1 cellular context compared by ENCODE assay signal in genomic region chr16:11667824-11668589, GRCh38.
TF ChIP-seq lines count a peak whose summit lies in the region.

TSS of gene SNN (plus strand) at chr16:11668455. CDS start at chr16:11676060, 7,605 bp downstream.

TF ChIP-seq in WTC11, 78 proteins besides CTCF, POLR2A, EP300 and RAD21 (continued from another document):
- TF ChIP-seq, protein P1, sequence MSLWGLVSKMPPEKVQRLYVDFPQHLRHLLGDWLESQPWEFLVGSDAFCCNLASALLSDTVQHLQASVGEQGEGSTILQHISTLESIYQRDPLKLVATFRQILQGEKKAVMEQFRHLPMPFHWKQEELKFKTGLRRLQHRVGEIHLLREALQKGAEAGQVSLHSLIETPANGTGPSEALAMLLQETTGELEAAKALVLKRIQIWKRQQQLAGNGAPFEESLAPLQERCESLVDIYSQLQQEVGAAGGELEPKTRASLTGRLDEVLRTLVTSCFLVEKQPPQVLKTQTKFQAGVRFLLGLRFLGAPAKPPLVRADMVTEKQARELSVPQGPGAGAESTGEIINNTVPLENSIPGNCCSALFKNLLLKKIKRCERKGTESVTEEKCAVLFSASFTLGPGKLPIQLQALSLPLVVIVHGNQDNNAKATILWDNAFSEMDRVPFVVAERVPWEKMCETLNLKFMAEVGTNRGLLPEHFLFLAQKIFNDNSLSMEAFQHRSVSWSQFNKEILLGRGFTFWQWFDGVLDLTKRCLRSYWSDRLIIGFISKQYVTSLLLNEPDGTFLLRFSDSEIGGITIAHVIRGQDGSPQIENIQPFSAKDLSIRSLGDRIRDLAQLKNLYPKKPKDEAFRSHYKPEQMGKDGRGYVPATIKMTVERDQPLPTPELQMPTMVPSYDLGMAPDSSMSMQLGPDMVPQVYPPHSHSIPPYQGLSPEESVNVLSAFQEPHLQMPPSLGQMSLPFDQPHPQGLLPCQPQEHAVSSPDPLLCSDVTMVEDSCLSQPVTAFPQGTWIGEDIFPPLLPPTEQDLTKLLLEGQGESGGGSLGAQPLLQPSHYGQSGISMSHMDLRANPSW (CRISPR knock-in tag; conservative IDR thresholded peaks at IDR 0.05; ENCODE audit: low read depth): no peak
- TF ChIP-seq ESRRA (CRISPR knock-in tag; IDR thresholded peaks at IDR 0.05; ENCODE audit: borderline replicate concordance) (no peak), E2F4 (CRISPR knock-in tag; IDR thresholded peaks at IDR 0.05; ENCODE audit: borderline replicate concordance, low read depth) (no peak), ZNF396 (CRISPR knock-in tag; IDR thresholded peaks at IDR 0.05; ENCODE audit: borderline replicate concordance) (no peak)
- TF ChIP-seq, protein P2, sequence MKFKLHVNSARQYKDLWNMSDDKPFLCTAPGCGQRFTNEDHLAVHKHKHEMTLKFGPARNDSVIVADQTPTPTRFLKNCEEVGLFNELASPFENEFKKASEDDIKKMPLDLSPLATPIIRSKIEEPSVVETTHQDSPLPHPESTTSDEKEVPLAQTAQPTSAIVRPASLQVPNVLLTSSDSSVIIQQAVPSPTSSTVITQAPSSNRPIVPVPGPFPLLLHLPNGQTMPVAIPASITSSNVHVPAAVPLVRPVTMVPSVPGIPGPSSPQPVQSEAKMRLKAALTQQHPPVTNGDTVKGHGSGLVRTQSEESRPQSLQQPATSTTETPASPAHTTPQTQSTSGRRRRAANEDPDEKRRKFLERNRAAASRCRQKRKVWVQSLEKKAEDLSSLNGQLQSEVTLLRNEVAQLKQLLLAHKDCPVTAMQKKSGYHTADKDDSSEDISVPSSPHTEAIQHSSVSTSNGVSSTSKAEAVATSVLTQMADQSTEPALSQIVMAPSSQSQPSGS (CRISPR knock-in tag; IDR thresholded peaks at IDR 0.05; ENCODE audit: borderline replicate concordance, low read depth): no peak
- TF ChIP-seq, protein P3, sequence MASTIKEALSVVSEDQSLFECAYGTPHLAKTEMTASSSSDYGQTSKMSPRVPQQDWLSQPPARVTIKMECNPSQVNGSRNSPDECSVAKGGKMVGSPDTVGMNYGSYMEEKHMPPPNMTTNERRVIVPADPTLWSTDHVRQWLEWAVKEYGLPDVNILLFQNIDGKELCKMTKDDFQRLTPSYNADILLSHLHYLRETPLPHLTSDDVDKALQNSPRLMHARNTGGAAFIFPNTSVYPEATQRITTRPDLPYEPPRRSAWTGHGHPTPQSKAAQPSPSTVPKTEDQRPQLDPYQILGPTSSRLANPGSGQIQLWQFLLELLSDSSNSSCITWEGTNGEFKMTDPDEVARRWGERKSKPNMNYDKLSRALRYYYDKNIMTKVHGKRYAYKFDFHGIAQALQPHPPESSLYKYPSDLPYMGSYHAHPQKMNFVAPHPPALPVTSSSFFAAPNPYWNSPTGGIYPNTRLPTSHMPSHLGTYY (CRISPR knock-in tag; IDR thresholded peaks at IDR 0.05): no peak
